ENCODE assay signal across 12 cellular contexts in the genomic region with DNA sequence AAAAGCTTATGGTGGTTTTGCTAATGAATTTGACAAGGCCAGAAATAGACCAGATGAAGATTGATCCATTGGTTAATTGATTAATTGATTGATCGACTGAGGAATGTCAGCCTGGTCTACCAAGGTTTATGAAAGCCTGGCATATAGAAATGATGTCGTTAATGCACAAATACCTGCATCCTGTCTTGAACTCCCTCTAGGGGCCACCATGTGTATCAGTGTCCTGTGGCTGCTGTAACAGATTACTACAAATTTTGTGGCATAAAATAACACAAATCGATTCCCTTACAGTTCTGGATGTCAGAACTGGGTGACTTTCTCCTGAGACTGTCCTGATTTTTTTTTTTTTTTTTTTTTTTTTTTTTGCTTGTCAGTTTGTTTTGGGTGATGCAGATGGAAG.
DNase-seq lines count a peak whose midpoint lies in the region; ATAC-seq, FAIRE-seq and TF ChIP-seq lines count a peak whose summit lies in the region.
"Had no signal": no experiment of that assay in that cellular context is flagged by ENCODE, and none has a peak within 500 bp of the region (broad histone marks: within the 10 kb centered on the region; RNA-seq: fewer than 3 reads in every experiment).

No MANE protein-coding gene starts in this region.

- intact Hi-C loops in activated B cell treated with CpG ODN at 0.5 μM for 24 hours (cut with micrococcal nuclease) = loop anchor here (1.0 to 10.0 kb wide), 7 partner anchors 35 to 925 kb away; a partner anchor contains a TSS
- intact Hi-C loops in mucosa of descending colon (cut with DNase I, micrococcal nuclease) = no loop called here

- H3K27me3 Mint-ChIP-seq in activated B cell treated with CpG ODN at 0.5 μM for 24 hours = no peaks in the 10 kb centered on the region
- H3K27me3 Mint-ChIP-seq: central memory CD8-positive, alpha-beta T cell had no signal

- no peaks in the 10 kb centered on the region for H3K36me3 ChIP-seq in mucosa of descending colon (ENCODE audit: low read depth)
- H3K36me3 ChIP-seq: BLaER1 had no signal

- no peaks in the 10 kb centered on the region for H3K36me3 Mint-ChIP-seq in activated B cell treated with CpG ODN at 0.5 μM for 24 hours (ENCODE audit: low read depth)

- no peak for TF ChIP-seq POLR2A in GM12892 (IDR thresholded peaks at IDR 0.05; ENCODE audit: low read depth, low read length)

- H3K27ac Mint-ChIP-seq in activated B cell treated with CpG ODN at 0.5 μM for 24 hours = no peak overlapping the region

- DNase-seq in NCI-H2171 treated with DMSO at 0.1 percent for 48 hours (lab: John Stamatoyannopoulos, UW) (peak; percentile 31), NCI-H2171 (lab: John Stamatoyannopoulos, UW) (no peak), HEK293T (ENCODE audit: extremely low spot score) (peak; percentile 32), activated B cell treated with CpG ODN at 0.5 μM for 24 hours (no peak), mucosa of descending colon (peak in 1 of 3 donors; percentile 13), AG08395 (ENCODE audit: low spot score) (no peak), GM12892 (ENCODE audit: insufficient read length) (no peak)

- peak; percentile 47 for TF ChIP-seq CTCF in activated B cell treated with CpG ODN at 0.5 μM for 24 hours (IDR thresholded peaks at IDR 0.05)
- TF ChIP-seq CTCF in mucosa of descending colon (IDR thresholded peaks at IDR 0.05) = peak; percentile 9

- no peaks in the 10 kb centered on the region for H3K9me3 Mint-ChIP-seq in activated B cell treated with CpG ODN at 0.5 μM for 24 hours
- H3K9me3 Mint-ChIP-seq: central memory CD8-positive, alpha-beta T cell had no signal

- H3K4me3 Mint-ChIP-seq in activated B cell treated with CpG ODN at 0.5 μM for 24 hours = no peak overlapping the region
- H3K4me3 Mint-ChIP-seq: central memory CD8-positive, alpha-beta T cell had no signal

- CTCF ChIA-PET in HEK293T (lab: Yijun Ruan, JAX) (interaction anchor here (0.6 to 1.3 kb wide), 3 partner anchors 13 to 113 kb away, joined by 3 to 4 read pairs (median 4); no protein-coding TSS in a partner anchor), activated B cell treated with CpG ODN at 0.5 μM for 24 hours (lab: Charles Lee) (interaction anchor here (1.1 to 1.6 kb wide), 2 partner anchors 12 to 121 kb away, joined by 3 to 8 read pairs; no protein-coding TSS in a partner anchor)

- H3K4me1 ChIP-seq in mucosa of descending colon (ENCODE audit: low read depth) = no peaks in the 10 kb centered on the region
- H3K4me1 ChIP-seq: BLaER1, parathyroid adenoma had no signal

- ATAC-seq in activated B cell treated with CpG ODN at 0.5 μM for 24 hours (ENCODE audit: low read depth) = peak; percentile 50
- peak; percentile 34 for ATAC-seq in mucosa of descending colon
- no peak for ATAC-seq in GM18909 (IDR thresholded peaks at IDR 0.05; ENCODE audit: poor library complexity, unreplicated experiment)

- no peak overlapping the region for H3K4me3 ChIP-seq in mucosa of descending colon
- H3K4me3 ChIP-seq: BLaER1, SK-N-MC had no signal

- H3K9me3 ChIP-seq in mucosa of descending colon = no peaks in the 10 kb centered on the region

- POLR2A ChIA-PET in HEK293T (lab: Yijun Ruan, JAX) (no interaction called here), activated B cell treated with CpG ODN at 0.5 μM for 24 hours (lab: Charles Lee) (interaction anchor here (0.6 kb wide), 1 partner anchor 129 kb away, joined by 3 read pairs; no protein-coding TSS in a partner anchor)

- no peaks in the 10 kb centered on the region for H3K4me1 Mint-ChIP-seq in activated B cell treated with CpG ODN at 0.5 μM for 24 hours

- no peak for FAIRE-seq in GM12892 (lab: Jason Lieb, UNC)

TF ChIP-seq in HEK293T, 16 proteins besides CTCF, POLR2A, EP300 and RAD21:
- TF ChIP-seq FOXM1 (IDR thresholded peaks at IDR 0.05; ENCODE audit: borderline replicate concordance) = no peak
- TF ChIP-seq BHLHE40 (IDR thresholded peaks at IDR 0.05; ENCODE audit: borderline replicate concordance) = no peak
- TF ChIP-seq SP1 (IDR thresholded peaks at IDR 0.05) = no peak
- TF ChIP-seq FOXA1 (IDR thresholded peaks at IDR 0.05) = no peak

Comparison
In these comparisons a context has a peak if more than half of its experiments do, and no peak if none do; other contexts are left out.
1. DNase-seq: peak in NCI-H2171 treated with DMSO at 0.1 percent for 48 hours (single experiment) and HEK293T (single experiment); none in NCI-H2171 (single experiment), activated B cell treated with CpG ODN at 0.5 μM for 24 hours (single experiment), AG08395 (single experiment) and GM12892 (single experiment).